Comparison of ENCODE assay signal across 28 cellular contexts in the genomic region with DNA sequence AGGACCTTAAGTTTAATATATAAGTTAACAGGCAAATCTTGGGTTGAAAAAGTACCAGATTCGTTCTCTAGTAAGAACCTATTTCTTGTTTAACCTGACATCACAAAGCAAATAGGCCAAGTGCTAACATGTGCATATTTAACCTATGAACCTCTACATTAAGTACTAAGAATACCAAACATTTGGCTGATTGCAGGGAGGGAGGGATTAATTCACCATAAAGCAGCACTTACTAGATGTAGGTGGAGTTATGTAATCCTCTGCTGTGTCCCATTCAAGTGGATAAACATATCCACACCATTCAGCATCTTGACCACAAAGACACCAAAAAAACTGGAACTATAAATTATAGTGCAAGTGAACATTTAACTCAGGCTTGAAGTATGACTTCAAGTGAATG. TPM values are rescaled to one million over a fixed set of nuclear protein-coding genes. Genes with fewer than 3 reads are reported as not detected.
"Had no signal": no experiment of that assay in that cellular context is flagged by ENCODE, and none has a peak within 500 bp of the region (broad histone marks: within the 10 kb centered on the region; RNA-seq: fewer than 3 reads in every experiment).

No MANE protein-coding gene starts in this region.

- DNase-seq: activated CD4-positive, alpha-beta T cell treated with anti-CD3 and anti-CD28 coated beads for 1 hour; activated CD4-positive, alpha-beta T cell treated with anti-CD3 and anti-CD28 coated beads, Interleukin-2, amount 10 ng/mL, durations not matched to agents 7 days and 5 days; activated CD8-positive, alpha-beta T cell treated with anti-CD3 and anti-CD28 coated beads, Interleukin-2, amount 10 ng/mL, durations not matched to agents 7 days and 5 days; activated naive CD4-positive, alpha-beta T cell treated with Interleukin-2 at 50 U/mL for 16 hours; activated T-cell treated with anti-CD3 and anti-CD28 coated beads for 4 hours; activated T-cell treated with anti-CD3 and anti-CD28 coated beads, Interleukin-2, amount 50 U/mL, for 72 hours; cerebellar nuclear complex; colonic mucosa; effector CD8-positive, alpha-beta T cell; esophagus squamous epithelium; foreskin melanocyte; heart right ventricle; mesendoderm; nephron progenitor cell; ovary; small intestine; stimulated activated CD4-positive, alpha-beta T cell treated with anti-CD3 and anti-CD28 coated beads, Interleukin-1b, Interleukin-23, amount 100 ng/mL, for 48 hours; stimulated activated CD4-positive, alpha-beta T cell treated with anti-CD3 and anti-CD28 coated beads, Interleukin-4, amount 100 ng/mL, for 4 hours; stimulated activated CD8-positive, alpha-beta memory T cell treated with anti-CD3 and anti-CD28 coated beads, Interleukin-4, amount 100 ng/mL, for 48 hours; stimulated activated naive CD8-positive, alpha-beta T cell treated with anti-CD3 and anti-CD28 coated beads, Interleukin-15, amount 100 ng/mL, for 72 hours; substantia nigra; T-helper 2 cell had no signal

- H3K27me3 ChIP-seq: ascending aorta, cardiac muscle cell, colonic mucosa, esophagus squamous epithelium, heart right ventricle, ovary, upper lobe of left lung had no signal

- H3K9me3 ChIP-seq: ascending aorta, colonic mucosa, esophagus squamous epithelium, heart right ventricle, ovary, upper lobe of left lung had no signal

- H3K4me1 ChIP-seq: colonic mucosa had no signal

- H3K36me3 ChIP-seq: ascending aorta, cardiac muscle cell, colonic mucosa, esophagus squamous epithelium, heart right ventricle, ovary had no signal

- H3K4me3 ChIP-seq: ascending aorta, cardiac muscle cell, colonic mucosa, esophagus squamous epithelium, heart right ventricle, lung, ovary, upper lobe of left lung had no signal

- H3K27ac ChIP-seq: ascending aorta, cardiac muscle cell, colonic mucosa, epithelial cell of prostate, esophagus squamous epithelium, ovary had no signal

RNA-seq across cellular contexts. Expression of a gene that starts 10.1 kb away (rescaled TPM):
- total RNA-seq: progenitor cell of endocrine pancreas had no signal
